12 cellular contexts compared by ENCODE assay signal in genomic region chr5:72328172-72328571, GRCh38. TPM values are rescaled to one million over a fixed set of nuclear protein-coding genes. Genes with fewer than 3 reads are reported as not detected.
A peak's percentile ranks its signal among the peaks of the same experiment; 100 is the strongest.
DNase-seq lines count a peak whose midpoint lies in the region; ATAC-seq and TF ChIP-seq lines count a peak whose summit lies in the region.
"Had no signal": no experiment of that assay in that cellular context is flagged by ENCODE, and none has a peak within 500 bp of the region (broad histone marks: within the 10 kb centered on the region; RNA-seq: fewer than 3 reads in every experiment).

No MANE protein-coding gene starts in this region.

- CTCF ChIA-PET in activated CD8-positive, alpha-beta T cell treated with anti-CD3 and anti-CD28 coated beads, Interleukin-2, amount 10 ng/mL, durations not matched to agents 7 days and 5 days (lab: Charles Lee): no interaction called here
- CTCF ChIA-PET in activated CD8-positive, alpha-beta T cell treated with anti-CD3 and anti-CD28 coated beads for 36 hours (lab: Charles Lee): no interaction called here

- no peaks in the 10 kb centered on the region for H3K4me1 ChIP-seq in mucosa of descending colon (ENCODE audit: low read depth)

- DNase-seq in activated CD8-positive, alpha-beta T cell treated with anti-CD3 and anti-CD28 coated beads, Interleukin-2, amount 10 ng/mL, durations not matched to agents 7 days and 5 days: no peak
- no peak for DNase-seq in activated CD8-positive, alpha-beta T cell treated with anti-CD3 and anti-CD28 coated beads for 36 hours
- peak; percentile 39 for DNase-seq in RKO (ENCODE audit: low spot score)
- DNase-seq in fibroblast of the conjunctiva (ENCODE audit: low read depth): peak; percentile 46
- DNase-seq in substantia nigra (lab: John Stamatoyannopoulos, UW): peak in 45 of 49 donors; percentile 4 to 84 (median 62)
- DNase-seq in mucosa of descending colon: no peak
- DNase-seq in NCI-H146 (lab: John Stamatoyannopoulos, UW): no peak
- no peak for DNase-seq in NCI-H526 (lab: John Stamatoyannopoulos, UW)
- DNase-seq: activated CD4-positive, alpha-beta memory T cell treated with anti-CD3 and anti-CD28 coated beads for 36 hours; dermis blood vessel endothelial cell; NCI-H82; stimulated activated CD4-positive, alpha-beta T cell treated with anti-CD3 and anti-CD28 coated beads, Interleukin-2, amount 100 ng/mL, for 48 hours had no signal

- peak overlapping the region; percentile 22 for H3K27ac Mint-ChIP-seq in activated CD8-positive, alpha-beta T cell treated with anti-CD3 and anti-CD28 coated beads, Interleukin-2, amount 10 ng/mL, durations not matched to agents 7 days and 5 days
- H3K27ac Mint-ChIP-seq in activated CD8-positive, alpha-beta T cell treated with anti-CD3 and anti-CD28 coated beads for 36 hours: no peak overlapping the region
- H3K27ac Mint-ChIP-seq: activated CD4-positive, alpha-beta memory T cell treated with anti-CD3 and anti-CD28 coated beads for 36 hours had no signal

- H3K4me3 Mint-ChIP-seq in activated CD8-positive, alpha-beta T cell treated with anti-CD3 and anti-CD28 coated beads, Interleukin-2, amount 10 ng/mL, durations not matched to agents 7 days and 5 days: no peak overlapping the region
- H3K4me3 Mint-ChIP-seq in activated CD8-positive, alpha-beta T cell treated with anti-CD3 and anti-CD28 coated beads for 36 hours: no peak overlapping the region
- H3K4me3 Mint-ChIP-seq: activated CD4-positive, alpha-beta memory T cell treated with anti-CD3 and anti-CD28 coated beads for 36 hours had no signal

- H3K4me3 ChIP-seq in mucosa of descending colon: no peak overlapping the region

- no peaks in the 10 kb centered on the region for H3K27me3 Mint-ChIP-seq in activated CD8-positive, alpha-beta T cell treated with anti-CD3 and anti-CD28 coated beads, Interleukin-2, amount 10 ng/mL, durations not matched to agents 7 days and 5 days (ENCODE audit: low read depth)
- no peaks in the 10 kb centered on the region for H3K27me3 Mint-ChIP-seq in activated CD8-positive, alpha-beta T cell treated with anti-CD3 and anti-CD28 coated beads for 36 hours
- H3K27me3 Mint-ChIP-seq: activated CD4-positive, alpha-beta memory T cell treated with anti-CD3 and anti-CD28 coated beads for 36 hours had no signal

- ATAC-seq in activated CD8-positive, alpha-beta T cell treated with anti-CD3 and anti-CD28 coated beads, Interleukin-2, amount 10 ng/mL, durations not matched to agents 7 days and 5 days: no peak
- ATAC-seq in activated CD8-positive, alpha-beta T cell treated with anti-CD3 and anti-CD28 coated beads for 36 hours: no peak
- ATAC-seq in mucosa of descending colon: no peak

- H3K9me3 Mint-ChIP-seq in activated CD8-positive, alpha-beta T cell treated with anti-CD3 and anti-CD28 coated beads, Interleukin-2, amount 10 ng/mL, durations not matched to agents 7 days and 5 days (ENCODE audit: insufficient read depth): no peaks in the 10 kb centered on the region
- no peaks in the 10 kb centered on the region for H3K9me3 Mint-ChIP-seq in activated CD8-positive, alpha-beta T cell treated with anti-CD3 and anti-CD28 coated beads for 36 hours
- H3K9me3 Mint-ChIP-seq: activated CD4-positive, alpha-beta memory T cell treated with anti-CD3 and anti-CD28 coated beads for 36 hours had no signal

- H3K4me1 Mint-ChIP-seq in activated CD8-positive, alpha-beta T cell treated with anti-CD3 and anti-CD28 coated beads, Interleukin-2, amount 10 ng/mL, durations not matched to agents 7 days and 5 days (ENCODE audit: low read depth): peaks cover 2% of the 10 kb centered on the region
- H3K4me1 Mint-ChIP-seq in activated CD8-positive, alpha-beta T cell treated with anti-CD3 and anti-CD28 coated beads for 36 hours (ENCODE audit: low read depth): peaks cover 10% of the 10 kb centered on the region

- intact Hi-C loops in activated CD8-positive, alpha-beta T cell treated with anti-CD3 and anti-CD28 coated beads for 36 hours (cut with micrococcal nuclease): no loop called here
- intact Hi-C loops in mucosa of descending colon (cut with DNase I, micrococcal nuclease): no loop called here

- no peaks in the 10 kb centered on the region for H3K36me3 ChIP-seq in mucosa of descending colon (ENCODE audit: low read depth)

- H3K9me3 ChIP-seq in mucosa of descending colon: no peaks in the 10 kb centered on the region

- POLR2A ChIA-PET in activated CD8-positive, alpha-beta T cell treated with anti-CD3 and anti-CD28 coated beads, Interleukin-2, amount 10 ng/mL, durations not matched to agents 7 days and 5 days (lab: Charles Lee): no interaction called here
- POLR2A ChIA-PET in activated CD8-positive, alpha-beta T cell treated with anti-CD3 and anti-CD28 coated beads for 36 hours (lab: Charles Lee): no interaction called here

- peaks cover 51% of the 10 kb centered on the region for H3K36me3 Mint-ChIP-seq in activated CD8-positive, alpha-beta T cell treated with anti-CD3 and anti-CD28 coated beads, Interleukin-2, amount 10 ng/mL, durations not matched to agents 7 days and 5 days (ENCODE audit: low read depth)
- peaks cover 61% of the 10 kb centered on the region for H3K36me3 Mint-ChIP-seq in activated CD8-positive, alpha-beta T cell treated with anti-CD3 and anti-CD28 coated beads for 36 hours (ENCODE audit: low read depth)

- TF ChIP-seq CTCF in activated CD8-positive, alpha-beta T cell treated with anti-CD3 and anti-CD28 coated beads for 36 hours (IDR thresholded peaks at IDR 0.05): no peak
- no peak for TF ChIP-seq CTCF in mucosa of descending colon (IDR thresholded peaks at IDR 0.05)

- no peak overlapping the region for H3K27ac ChIP-seq in substantia nigra (ENCODE audit: low read depth, low read length, poor library complexity, severe bottlenecking)

RNA-seq across cellular contexts. Expression of gene PTCD2, which starts 8.0 kb away (rescaled TPM):
- 1 to 10 TPM; 8.4 to 9.5 TPM for total RNA-seq in activated CD8-positive, alpha-beta T cell treated with anti-CD3 and anti-CD28 coated beads, Interleukin-2, amount 10 ng/mL, durations not matched to agents 7 days and 5 days
- total RNA-seq in activated CD8-positive, alpha-beta T cell treated with anti-CD3 and anti-CD28 coated beads for 36 hours: 10 to 100 TPM; 10.9 to 11.7 TPM
- 1 to 10 TPM; 4.7 to 6.3 (median 5.2) TPM for total RNA-seq in mucosa of descending colon

RNA-seq across cellular contexts. Expression of gene MRPS27, which starts 8.1 kb away (rescaled TPM):
- 10 to 100 TPM; 48.2 to 53.9 TPM for total RNA-seq in activated CD8-positive, alpha-beta T cell treated with anti-CD3 and anti-CD28 coated beads, Interleukin-2, amount 10 ng/mL, durations not matched to agents 7 days and 5 days
- 10 to 100 TPM; 91.5 to 99.1 TPM for total RNA-seq in activated CD8-positive, alpha-beta T cell treated with anti-CD3 and anti-CD28 coated beads for 36 hours
- total RNA-seq in mucosa of descending colon: 10 to 100 TPM; 32.7 to 40.3 (median 37.6) TPM

Comparison
In these comparisons a context has a peak if more than half of its experiments do, and no peak if none do; other contexts are left out.
1. DNase-seq: peak in RKO (single experiment), fibroblast of the conjunctiva (single experiment) and substantia nigra (45 of 49); none in activated CD8-positive, alpha-beta T cell treated with anti-CD3 and anti-CD28 coated beads, Interleukin-2, amount 10 ng/mL, durations not matched to agents 7 days and 5 days (single experiment), activated CD8-positive, alpha-beta T cell treated with anti-CD3 and anti-CD28 coated beads for 36 hours (single experiment), mucosa of descending colon (0 of 3), NCI-H146 (single experiment) and NCI-H526 (0 of 2).